11 cellular contexts compared by ENCODE assay signal in genomic region chr7:120856198-120856597, GRCh38. TPM values are rescaled to one million over a fixed set of nuclear protein-coding genes. Genes with fewer than 3 reads are reported as not detected.
DNase-seq lines count a peak whose midpoint lies in the region; ATAC-seq, FAIRE-seq and TF ChIP-seq lines count a peak whose summit lies in the region.
"Had no signal": no experiment of that assay in that cellular context is flagged by ENCODE, and none has a peak within 500 bp of the region (broad histone marks: within the 10 kb centered on the region; RNA-seq: fewer than 3 reads in every experiment).

No MANE protein-coding gene starts in this region.

- TF ChIP-seq POLR2A in GM12878 (IDR thresholded peaks at IDR 0.05; ENCODE audit: low read depth, low read length) (no peak), upper lobe of left lung (IDR thresholded peaks at IDR 0.05) (no peak), erythroblast (IDR thresholded peaks at IDR 0.05; ENCODE audit: low read length) (no peak), GM12892 (IDR thresholded peaks at IDR 0.05; ENCODE audit: low read depth, low read length) (no peak)

- FAIRE-seq in GM12878 (lab: Jason Lieb, UNC) (no peak), GM12892 (lab: Jason Lieb, UNC) (no peak)
- FAIRE-seq: bronchial epithelial cell, islet of Langerhans had no signal

- H3K4me1 ChIP-seq in cardiac muscle cell (ENCODE audit: low read depth) (no peaks in the 10 kb centered on the region), GM12878 (ENCODE audit: control insufficient read depth, insufficient read depth, low read length) (no peaks in the 10 kb centered on the region), mucosa of rectum (ENCODE audit: control insufficient read depth in 2 of 2, insufficient read depth in 2 of 2, low read length in 2 of 2) (peaks cover 10 to 13% of the 10 kb centered on the region in 2 donors), upper lobe of left lung (peaks cover 9 to 26% (median 19%) of the 10 kb centered on the region in 4 donors)

- H3K36me3 ChIP-seq in cardiac muscle cell (no peaks in the 10 kb centered on the region), GM12878 (ENCODE audit: control insufficient read depth in 2 of 2, insufficient read depth in 2 of 2, low read length in 1 of 2) (no peaks in the 10 kb centered on the region), mucosa of rectum (ENCODE audit: control insufficient read depth in 2 of 2, insufficient read depth in 2 of 2, low read length in 2 of 2) (no peaks in the 10 kb centered on the region), upper lobe of left lung (no peaks in the 10 kb centered on the region)

- H3K4me3 ChIP-seq in cardiac muscle cell = peak overlapping the region; percentile 89
- peak overlapping the region; percentile 66; the same call in 1 of the 2 replicates for H3K4me3 ChIP-seq in GM12878
- peak overlapping the region; percentile 75 to 88 for H3K4me3 ChIP-seq in mucosa of rectum (ENCODE audit: low read length in 2 of 2)
- H3K4me3 ChIP-seq in upper lobe of left lung = peak overlapping the region in 3 of 4 donors; percentile 67 to 76 (median 69)

- TF ChIP-seq CTCF in cardiac muscle cell (IDR thresholded peaks at IDR 0.05; ENCODE audit: low read depth, low read length) (no peak), GM12878 (IDR thresholded peaks at IDR 0.05 in 2 of 3, conservative IDR thresholded peaks at IDR 0.05 in 1 of 3; ENCODE audit: control insufficient read depth in 2 of 3, extremely low read depth in 1 of 3, insufficient read depth in 1 of 3, low read depth in 3 of 3, low read length in 3 of 3) (no peak), upper lobe of left lung (IDR thresholded peaks at IDR 0.05) (no peak)

- no peak for TF ChIP-seq RAD21 in GM12878 (IDR thresholded peaks at IDR 0.05; ENCODE audit: insufficient read depth, low read depth, low read length)

- in situ Hi-C loops in GM12878 (cut with MboI) = no loop called here

- POLR2A ChIA-PET in GM12878 (lab: Charles Lee) = interaction anchor here (0.5 to 4.1 kb wide), 8 partner anchors 9 to 94 kb away, joined by 3 to 39 read pairs (median 6); partner anchors contain the start of gene ING3

- DNase-seq in cardiac muscle cell (ENCODE audit: low read depth in 1 of 2, low spot score in 1 of 2) (no peak), Right ventricle myocardium superior (no peak), GM12878 (ENCODE audit: low read depth, low spot score) (no peak), upper lobe of left lung (no peak), erythroblast (lab: John Stamatoyannopoulos, UW) (no peak), GM12892 (ENCODE audit: insufficient read length) (no peak)
- DNase-seq: T1000 had no signal

- no peaks in the 10 kb centered on the region for H4K20me1 ChIP-seq in GM12878 (ENCODE audit: control insufficient read depth, insufficient read depth)

- H3K27me3 ChIP-seq in cardiac muscle cell = no peaks in the 10 kb centered on the region
- peaks cover 0 to 4% of the 10 kb centered on the region in 2 experiments; a peak in 1 of 4 replicates for H3K27me3 ChIP-seq in GM12878 (replicated peaks in 1 of 2; ENCODE audit: control insufficient read depth in 2 of 2, insufficient read depth in 2 of 2, low read length in 1 of 2)
- H3K27me3 ChIP-seq in mucosa of rectum (ENCODE audit: control insufficient read depth in 2 of 2, insufficient read depth in 2 of 2, low read length in 2 of 2) = no peaks in the 10 kb centered on the region
- H3K27me3 ChIP-seq in upper lobe of left lung = no peaks in the 10 kb centered on the region

- H3K4me2 ChIP-seq in GM12878 (ENCODE audit: control insufficient read depth, insufficient read depth) = peak overlapping the region; percentile 85

- intact Hi-C loops in Right ventricle myocardium superior (cut with DNase I) = no loop called here
- intact Hi-C loops in GM12878 (cut with micrococcal nuclease; ENCODE audit: unreplicated experiment) = loop anchor here (1.0 to 10.0 kb wide), 7 partner anchors 18 to 679 kb away; partner anchors contain the start of gene ING3

- H3K9ac ChIP-seq in GM12878 (ENCODE audit: control insufficient read depth, insufficient read depth, low read length) (0 out of 2 replicates have a peak overlapping the region, but pooled peaks have one; percentile 13), mucosa of rectum (ENCODE audit: low read depth in 1 of 2, low read length in 2 of 2) (no peak overlapping the region)

- TF ChIP-seq EP300 in GM12878 (IDR thresholded peaks at IDR 0.05; ENCODE audit: borderline replicate concordance in 1 of 2, control insufficient read depth in 1 of 2, low read depth in 2 of 2, low read length in 2 of 2) (no peak), upper lobe of left lung (IDR thresholded peaks at IDR 0.05) (no peak)

- H3K27ac ChIP-seq in cardiac muscle cell (no peak overlapping the region), GM12878 (ENCODE audit: control insufficient read depth, insufficient read depth) (no peak overlapping the region; the same call in none of the 2 replicates), mucosa of rectum (ENCODE audit: low read depth in 2 of 2, low read length in 2 of 2) (no peak overlapping the region), upper lobe of left lung (peak overlapping the region in 2 of 4 donors; percentile 37 to 93)

- ATAC-seq in Right ventricle myocardium superior (ENCODE audit: poor library complexity) (no peak), GM12878 (peak; percentile 24), upper lobe of left lung (ENCODE audit: low FRiP score in 2 of 2) (no peak), GM21447 (IDR thresholded peaks at IDR 0.05; ENCODE audit: unreplicated experiment) (no peak)

- BruUV-seq in GM12878 (replicated peaks; lab: Mats Ljungman, UMichigan) = no TSS peak

- WGBS in GM12878 (ENCODE audit: insufficient coverage, insufficient replicate concordance, low lambda C conversion rate, missing lambda C conversion rate) = 77% methylated on average over 5 of the region's 5 CpGs
- 47 to 57% methylated on average over 5 of the region's 5 CpGs for WGBS in upper lobe of left lung, 2 donors

- SMC1A ChIA-PET in GM12878 (lab: Charles Lee; ENCODE audit: uncharacterized antibody, unreplicated experiment) = interaction anchor here (0.7 to 7.5 kb wide), 15 partner anchors 9 to 125 kb away, joined by 3 to 122 read pairs (median 6); no protein-coding TSS in a partner anchor

- no peaks in the 10 kb centered on the region; the same call in 1 of the 2 replicates for H3K79me2 ChIP-seq in GM12878 (ENCODE audit: control insufficient read depth, insufficient read depth, low read length)

- CTCF ChIA-PET in GM12878 (lab: Yijun Ruan, JAX) = interaction anchor here (0.6 to 5.1 kb wide), 10 partner anchors 9 to 83 kb away, joined by 3 to 59 read pairs (median 4); no protein-coding TSS in a partner anchor

- H2AFZ ChIP-seq in GM12878 (ENCODE audit: control insufficient read depth, low read depth, low read length) = no peak overlapping the region

- H3K9me3 ChIP-seq in cardiac muscle cell (ENCODE audit: low read depth) (no peaks in the 10 kb centered on the region), GM12878 (replicated peaks; ENCODE audit: control insufficient read depth, insufficient read depth, low read length) (no peaks in the 10 kb centered on the region), mucosa of rectum (ENCODE audit: control insufficient read depth in 2 of 2, low read length in 2 of 2) (no peaks in the 10 kb centered on the region), upper lobe of left lung (no peaks in the 10 kb centered on the region)

- RAD21 ChIA-PET in GM12878 (lab: Charles Lee; ENCODE audit: unreplicated experiment) = interaction anchor here (1.0 to 5.9 kb wide), 10 partner anchors 8 to 72 kb away, joined by 3 to 57 read pairs (median 10); no protein-coding TSS in a partner anchor

TF ChIP-seq in GM12878, 131 proteins besides CTCF, POLR2A, EP300 and RAD21 (continues in another document):
- TF ChIP-seq TBL1XR1 (IDR thresholded peaks at IDR 0.05; ENCODE audit: low read depth, low read length) (no peak), ATF7 (IDR thresholded peaks at IDR 0.05; ENCODE audit: low read depth) (no peak), SREBF2 (IDR thresholded peaks at IDR 0.05; ENCODE audit: low read length) (no peak), GATAD2B (conservative IDR thresholded peaks at IDR 0.05; ENCODE audit: low read depth) (no peak)

RNA-seq across cellular contexts. Expression of gene TSPAN12, which starts 1.7 kb away (rescaled TPM):
- total RNA-seq in cardiac muscle cell = 3.7 and 6.7 TPM in 2 replicates
- polyA plus RNA-seq in cardiac muscle cell = 7.0 and 9.3 TPM in 2 replicates
- total RNA-seq in Right ventricle myocardium superior = 56.9 TPM
- total RNA-seq in GM12878 (2013; cell fraction: nucleolus; rRNA removed) = 51.8 and 55.1 TPM in 2 replicates
- total RNA-seq in GM12878 (2014; rRNA removed) = 1.5 and 1.6 TPM in 2 replicates
- 0.67 and 0.78 TPM in 2 replicates for total RNA-seq in GM12878 (2014; rRNA removed; fragmentation: Illumina TruSeq; extraction: Trizol)
- total RNA-seq in GM12878 (2021) = 1.3 and 1.9 TPM in 2 replicates
- 2.2 TPM for polyA plus RNA-seq in GM12878 (2011; ENCODE audit: low read depth)
- polyA plus RNA-seq in GM12878 (2011; rRNA removed) = 110 and 170 TPM in 2 replicates
- 42.5 and 49.2 TPM in 2 replicates for polyA plus RNA-seq in GM12878 (2011; cell fraction: cytosol; rRNA removed)
- polyA plus RNA-seq in GM12878 (2011; cell fraction: nucleus; rRNA removed) = 58.2 and 70.6 TPM in 2 replicates
- polyA plus RNA-seq in GM12878 (2012) = 2.7 and 5.7 TPM in 2 replicates
- 1.2 and 2.1 TPM in 2 replicates for polyA plus RNA-seq in GM12878 (2014; fragmentation: Illumina TruSeq; extraction: Trizol)
- polyA plus RNA-seq in GM12878 (2014; fragmentation: Nextera tagmentation; extraction: Ambion mirVana) = 1 to 10 TPM in 1 of 2 experiments, under 1 TPM in 1; 0.75 to 1.3 TPM
- 0.74 and 1.3 TPM in 2 replicates for polyA plus RNA-seq in GM12878 (2014; rRNA removed)
- polyA plus RNA-seq in GM12878 (2016; fragmentation: Nextera tagmentation; extraction: Ambion mirVana) = 1 to 10 TPM; 2.0 to 2.2 TPM
- polyA minus RNA-seq in GM12878 (2011; rRNA and poly(A)+ RNA removed) = 260 and 359 TPM in 2 replicates
- 41.4 and 43.4 TPM in 2 replicates for polyA minus RNA-seq in GM12878 (2011; cell fraction: cytosol; rRNA and poly(A)+ RNA removed)
- 56.7 and 70.8 TPM in 2 replicates for polyA minus RNA-seq in GM12878 (2011; cell fraction: nucleus; rRNA and poly(A)+ RNA removed)
- total RNA-seq in upper lobe of left lung = 10 to 100 TPM; 22.0 to 56.3 (median 40.0) TPM
- 8.9 TPM for polyA plus RNA-seq in GM12892 (2012; ENCODE audit: missing spikeins)
